8 cellular contexts compared by ENCODE assay signal in genomic region chr17:51322390-51323029, GRCh38.
DNase-seq lines count a peak whose midpoint lies in the region; ATAC-seq and TF ChIP-seq lines count a peak whose summit lies in the region.

No MANE protein-coding gene starts in this region.

- H3K9me3 Mint-ChIP-seq in nephron = peaks cover 12% of the 10 kb centered on the region
- H3K9me3 Mint-ChIP-seq in CD8-positive, alpha-beta T cell = peaks cover 9% of the 10 kb centered on the region

- H3K4me3 ChIP-seq in BJ (ENCODE audit: low read depth, low read length) (no peak overlapping the region), body of pancreas (no peak overlapping the region)
- no peak overlapping the region for H3K4me3 ChIP-seq in CD8-positive, alpha-beta T cell (ENCODE audit: low read depth, low read length)

- no peaks in the 10 kb centered on the region for H3K4me1 Mint-ChIP-seq in nephron
- H3K4me1 Mint-ChIP-seq in CD8-positive, alpha-beta T cell (ENCODE audit: low read depth) = no peaks in the 10 kb centered on the region

- peaks cover 4% of the 10 kb centered on the region for H3K27me3 Mint-ChIP-seq in nephron (ENCODE audit: low read depth)
- H3K27me3 Mint-ChIP-seq in CD8-positive, alpha-beta T cell (ENCODE audit: low read depth) = peaks cover 10% of the 10 kb centered on the region

- TF ChIP-seq POLR2A in body of pancreas (IDR thresholded peaks at IDR 0.05) = no peak

- DNase-seq in BJ (ENCODE audit: low read depth) = no peak
- peak; percentile 47 for DNase-seq in MV-4-11 (lab: John Stamatoyannopoulos, UW)
- no peak for DNase-seq in body of pancreas
- no peak for DNase-seq in CD8-positive, alpha-beta T cell
- DNase-seq in activated CD4-positive, alpha-beta T cell treated with anti-CD3 and anti-CD28 coated beads, Interleukin-2, amount 50 U/mL, for 4 hours = no peak

- peak overlapping the region in 1 of 3 experiments; percentile 27 for H3K27ac Mint-ChIP-seq in nephron
- H3K27ac Mint-ChIP-seq in CD8-positive, alpha-beta T cell = no peak overlapping the region

- 11 to 13% methylated on average over 3 of the region's 3 CpGs for WGBS in body of pancreas, 2 donors

- no peaks in the 10 kb centered on the region for H3K36me3 ChIP-seq in BJ (ENCODE audit: control insufficient read depth, insufficient read depth, low read length)
- no peaks in the 10 kb centered on the region for H3K36me3 ChIP-seq in body of pancreas (replicated peaks in 1 of 2; ENCODE audit: insufficient read depth in 1 of 2, low read depth in 2 of 2)
- H3K36me3 ChIP-seq in CD8-positive, alpha-beta T cell (ENCODE audit: insufficient read depth, low read length) = no peaks in the 10 kb centered on the region

- no peak overlapping the region for H3K4me3 Mint-ChIP-seq in nephron
- H3K4me3 Mint-ChIP-seq in CD8-positive, alpha-beta T cell = no peak overlapping the region

- H3K27me3 ChIP-seq in BJ (ENCODE audit: control insufficient read depth, insufficient read depth, low read length) (no peaks in the 10 kb centered on the region), body of pancreas (no peaks in the 10 kb centered on the region)
- no peaks in the 10 kb centered on the region for H3K27me3 ChIP-seq in CD8-positive, alpha-beta T cell (ENCODE audit: insufficient read depth, low read length)

- peak; percentile 77 for ATAC-seq in GM18519 (IDR thresholded peaks at IDR 0.05; ENCODE audit: low FRiP score, unreplicated experiment)
- ATAC-seq in body of pancreas = no peak
- no peak for ATAC-seq in CD8-positive, alpha-beta T cell
- no peak for ATAC-seq in GM19467 (IDR thresholded peaks at IDR 0.05; ENCODE audit: unreplicated experiment)

- intact Hi-C loops in body of pancreas (cut with DNase I) = no loop called here
- intact Hi-C loops in CD8-positive, alpha-beta T cell (cut with DNase I, micrococcal nuclease) = no loop called here

- H3K4me1 ChIP-seq in body of pancreas = peaks cover 7% of the 10 kb centered on the region
- no peaks in the 10 kb centered on the region for H3K4me1 ChIP-seq in CD8-positive, alpha-beta T cell (ENCODE audit: insufficient read depth, low read length)

- H3K36me3 Mint-ChIP-seq in nephron (ENCODE audit: low read depth) = peaks cover 1% of the 10 kb centered on the region
- H3K36me3 Mint-ChIP-seq in CD8-positive, alpha-beta T cell = no peaks in the 10 kb centered on the region

- no peak overlapping the region for H3K27ac ChIP-seq in body of pancreas
- H3K27ac ChIP-seq in CD8-positive, alpha-beta T cell (ENCODE audit: low read depth, low read length) = no peak overlapping the region

- TF ChIP-seq CTCF in BJ (IDR thresholded peaks at IDR 0.05; ENCODE audit: insufficient read depth, low read depth, low read length) = 0 out of 2 replicates have a peak, but pooled peaks have one; percentile 26
- TF ChIP-seq CTCF in body of pancreas (IDR thresholded peaks at IDR 0.05) = peak in 4 of 7 experiments; percentile 26 to 49 (median 41)
- TF ChIP-seq CTCF in nephron (IDR thresholded peaks at IDR 0.05; ENCODE audit: unreplicated experiment in 3 of 3) = peak; percentile 18 to 40 (median 29)
- TF ChIP-seq CTCF in CD8-positive, alpha-beta T cell (IDR thresholded peaks at IDR 0.05) = no peak

- CTCF ChIA-PET in BJ (lab: Yijun Ruan, JAX) = no interaction called here
- CTCF ChIA-PET in CD8-positive, alpha-beta T cell (lab: Charles Lee) = no interaction called here

- no peaks in the 10 kb centered on the region for H3K9me3 ChIP-seq in body of pancreas
- H3K9me3 ChIP-seq in CD8-positive, alpha-beta T cell (ENCODE audit: low read length) = no peaks in the 10 kb centered on the region

- POLR2A ChIA-PET in BJ (lab: Charles Lee) = no interaction called here
- POLR2A ChIA-PET in CD8-positive, alpha-beta T cell (lab: Charles Lee) = no interaction called here
